Comparison of ENCODE assay signal across 19 cellular contexts in the genomic region with DNA sequence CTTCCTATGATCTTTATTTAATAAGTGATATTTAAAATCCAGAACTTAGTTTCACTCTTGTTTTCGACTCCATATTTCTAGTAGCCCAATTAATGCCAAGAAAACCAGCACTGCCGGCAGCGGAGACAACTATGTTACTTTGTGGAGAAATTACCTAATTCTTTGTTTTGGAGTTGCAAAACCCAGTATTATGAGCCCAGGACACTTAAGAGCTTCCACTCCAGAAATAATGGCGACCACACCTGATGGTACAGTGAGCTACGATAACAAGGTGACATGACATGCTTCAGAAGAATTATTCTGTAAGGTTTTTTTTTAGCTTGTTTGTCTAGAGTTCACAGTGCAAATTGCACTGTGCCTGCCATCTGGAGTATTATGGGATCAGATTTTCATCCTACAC.
DNase-seq lines count a peak whose midpoint lies in the region; ATAC-seq lines count a peak whose summit lies in the region.
"Had no signal": no experiment of that assay in that cellular context is flagged by ENCODE, and none has a peak within 500 bp of the region (broad histone marks: within the 10 kb centered on the region; RNA-seq: fewer than 3 reads in every experiment).

No MANE protein-coding gene starts in this region.

- intact Hi-C loops in left colon (cut with DNase I, micrococcal nuclease) = no loop called here

- H3K27ac ChIP-seq in mesenchymal stem cell (ENCODE audit: low read length, poor library complexity, severe bottlenecking) = no peak overlapping the region
- H3K27ac ChIP-seq: PC-9, SK-N-MC had no signal

- no peak overlapping the region for H2BK12ac ChIP-seq in mesenchymal stem cell (ENCODE audit: low read length in 2 of 2)

- peak; percentile 33 for DNase-seq in NCI-H510A treated with DMSO at 0.1 percent for 48 hours (lab: John Stamatoyannopoulos, UW)
- DNase-seq in NCI-H510A (lab: John Stamatoyannopoulos, UW) = no peak
- DNase-seq in NCI-H524 treated with DMSO at 0.1 percent for 48 hours (lab: John Stamatoyannopoulos, UW) = peak; percentile 75
- DNase-seq in left colon = no peak
- DNase-seq in mesenchymal stem cell = no peak
- no peak for DNase-seq in effector CD8-positive, alpha-beta T cell (lab: John Stamatoyannopoulos, UW)
- DNase-seq: BE2C, DMS79 treated with DMSO at 0.1 percent for 48 hours, Kasumi-1, NCI-H1436, NCI-H1930, NCI-H526 treated with DMSO at 0.1 percent for 48 hours, PC-9, RPMI8226, SHP77 treated with DMSO at 0.1 percent for 48 hours, SW 1271, T-helper 17 cell had no signal

- H2BK15ac ChIP-seq in mesenchymal stem cell (ENCODE audit: low read depth, poor library complexity, severe bottlenecking) = no peak overlapping the region

- no peak overlapping the region for H4K91ac ChIP-seq in mesenchymal stem cell (ENCODE audit: low read length)

- ATAC-seq in left colon (peak; percentile 26), GM18519 (IDR thresholded peaks at IDR 0.05; ENCODE audit: low FRiP score, unreplicated experiment) (no peak)
- ATAC-seq: T-helper 17 cell had no signal

- no peak overlapping the region for H3K9ac ChIP-seq in mesenchymal stem cell (ENCODE audit: low read length)

- no peak overlapping the region for H2AFZ ChIP-seq in mesenchymal stem cell (ENCODE audit: low read depth, low read length)
- H2AFZ ChIP-seq: PC-9 had no signal

- no peak overlapping the region for H3K4me3 ChIP-seq in mesenchymal stem cell (ENCODE audit: insufficient read depth in 1 of 2, low read depth in 1 of 2, low read length in 2 of 2)
- H3K4me3 ChIP-seq: PC-9, SK-N-MC had no signal

- no peak overlapping the region for H2BK5ac ChIP-seq in mesenchymal stem cell (ENCODE audit: low read depth, low read length, poor library complexity, severe bottlenecking)

- H3K4ac ChIP-seq in mesenchymal stem cell (ENCODE audit: low read depth in 1 of 2, low read length in 2 of 2) = no peak overlapping the region

- H2BK120ac ChIP-seq in mesenchymal stem cell (ENCODE audit: low read depth, low read length) = no peak overlapping the region

- H3K4me2 ChIP-seq in mesenchymal stem cell (ENCODE audit: low read length, poor library complexity, severe bottlenecking) = no peak overlapping the region
- H3K4me2 ChIP-seq: PC-9 had no signal

- no peaks in the 10 kb centered on the region for H3K79me1 ChIP-seq in mesenchymal stem cell (replicated peaks; ENCODE audit: low read length, poor library complexity, severe bottlenecking)

- H3K18ac ChIP-seq in mesenchymal stem cell (ENCODE audit: low read depth in 1 of 2, low read length in 2 of 2) = no peak overlapping the region

- H3K23ac ChIP-seq in mesenchymal stem cell (ENCODE audit: low read length in 2 of 2) = no peak overlapping the region

- H3K9me3 ChIP-seq in mesenchymal stem cell (ENCODE audit: control insufficient read depth, low read length) = no peaks in the 10 kb centered on the region
- H3K9me3 ChIP-seq: BE2C had no signal

- peaks cover 0 to 6% of the 10 kb centered on the region in 2 experiments for H3K36me3 ChIP-seq in mesenchymal stem cell (ENCODE audit: control insufficient read depth in 1 of 2, insufficient read depth in 2 of 2, low read depth in 1 of 2, low read length in 2 of 2)
- H3K36me3 ChIP-seq: BE2C had no signal

- no peaks in the 10 kb centered on the region for H3K27me3 ChIP-seq in mesenchymal stem cell (ENCODE audit: control insufficient read depth in 1 of 2, insufficient read depth in 1 of 2, low read length in 2 of 2)
- H3K27me3 ChIP-seq: BE2C had no signal

- no peak overlapping the region for H2AK5ac ChIP-seq in mesenchymal stem cell (ENCODE audit: low read length, severe bottlenecking)

- no peak overlapping the region for H3K14ac ChIP-seq in mesenchymal stem cell (ENCODE audit: low read length in 2 of 2)

- H4K8ac ChIP-seq in mesenchymal stem cell (ENCODE audit: low read length) = no peak overlapping the region

- no peaks in the 10 kb centered on the region for H3K4me1 ChIP-seq in mesenchymal stem cell (ENCODE audit: control insufficient read depth, insufficient read depth, low read depth, low read length)

- WGBS in mesenchymal stem cell = 97% methylated on average over 4 of the region's 5 CpGs

Comparison
In these comparisons a context has a peak if more than half of its experiments do, and no peak if none do; other contexts are left out.
1. DNase-seq: peak in NCI-H510A treated with DMSO at 0.1 percent for 48 hours (single experiment) and NCI-H524 treated with DMSO at 0.1 percent for 48 hours (single experiment); none in NCI-H510A (single experiment), left colon (0 of 2), mesenchymal stem cell (single experiment) and effector CD8-positive, alpha-beta T cell (single experiment).